In genomic region chr19:39996218-39996810, GRCh38 we compare ENCODE assay signal across 8 cellular contexts. TPM values are rescaled to one million over a fixed set of nuclear protein-coding genes. Genes with fewer than 3 reads are reported as not detected.
DNase-seq lines count a peak whose midpoint lies in the region; ATAC-seq and TF ChIP-seq lines count a peak whose summit lies in the region.

No MANE protein-coding gene starts in this region.

- H3K4me1 ChIP-seq in Peyer's patch (peaks cover 0 to 8% (median 4%) of the 10 kb centered on the region in 4 donors), breast epithelium (peaks cover 0 to 7% of the 10 kb centered on the region in 2 donors)

- TF ChIP-seq CTCF in AG10803 (conservative IDR thresholded peaks at IDR 0.05; ENCODE audit: low read length): no peak
- TF ChIP-seq CTCF in Peyer's patch (IDR thresholded peaks at IDR 0.05): no peak
- TF ChIP-seq CTCF in breast epithelium (IDR thresholded peaks at IDR 0.05): no peak

- intact Hi-C loops in breast epithelium (cut with DNase I; ENCODE audit: low total_unique reads): no loop called here

- peak; percentile 61 for DNase-seq in AG10803 (ENCODE audit: low read depth)
- DNase-seq in Peyer's patch: peak in 2 of 3 donors; percentile 20 to 55
- no peak for DNase-seq in breast epithelium (ENCODE audit: low spot score in 2 of 2)
- peak; percentile 59 for DNase-seq in iris pigment epithelial cell (ENCODE audit: low read depth)
- peak; percentile 52 for DNase-seq in stimulated activated CD4-positive, alpha-beta T cell treated with anti-CD3 and anti-CD28 coated beads, Interleukin-4, amount 100 ng/mL, for 24 hours

- H3K27ac ChIP-seq in Peyer's patch (peak overlapping the region; percentile 75 to 87 (median 86)), breast epithelium (peak overlapping the region; percentile 85 to 94)

- no peaks in the 10 kb centered on the region for H3K36me3 ChIP-seq in Peyer's patch
- H3K36me3 ChIP-seq in breast epithelium: no peaks in the 10 kb centered on the region

- ATAC-seq in GM18502 (IDR thresholded peaks at IDR 0.05; ENCODE audit: poor library complexity, unreplicated experiment) (peak; percentile 36), HG03135 (IDR thresholded peaks at IDR 0.05; ENCODE audit: unreplicated experiment) (peak; percentile 26), GM19455 (IDR thresholded peaks at IDR 0.05; ENCODE audit: unreplicated experiment) (no peak)

- TF ChIP-seq POLR2A in Peyer's patch (IDR thresholded peaks at IDR 0.05) (no peak), breast epithelium (IDR thresholded peaks at IDR 0.05) (no peak)

- H3K9me3 ChIP-seq in Peyer's patch (peaks cover 0 to 10% (median 0%) of the 10 kb centered on the region in 4 donors), breast epithelium (peaks cover 9 to 13% of the 10 kb centered on the region in 2 donors)

- H3K4me3 ChIP-seq in AG10803 (ENCODE audit: low read length) (peak overlapping the region; percentile 92), Peyer's patch (peak overlapping the region; percentile 52 to 76 (median 64)), breast epithelium (peak overlapping the region; percentile 66 to 74 (median 71))

- H3K27me3 ChIP-seq in Peyer's patch (no peaks in the 10 kb centered on the region), breast epithelium (no peaks in the 10 kb centered on the region)

RNA-seq across cellular contexts. Expression of gene ZNF546, which starts 0.5 kb away (rescaled TPM):
- total RNA-seq in Peyer's patch (1 to 10 TPM; 3.0 to 5.5 (median 4.8) TPM), breast epithelium (1 to 10 TPM; 4.3 to 9.7 (median 8.8) TPM)

RNA-seq across cellular contexts. Expression of gene PSMC4, which starts 25.3 kb away (rescaled TPM):
- 10 to 100 TPM; 74.4 to 97.9 (median 90.0) TPM for total RNA-seq in Peyer's patch
- 10 to 100 TPM; 61.4 to 71.0 (median 70.8) TPM for total RNA-seq in breast epithelium

RNA-seq across cellular contexts. Expression of gene ZNF780B, which starts 59.7 kb away (rescaled TPM):
- total RNA-seq in Peyer's patch (10 to 100 TPM; 14.5 to 51.2 (median 28.2) TPM), breast epithelium (10 to 100 TPM; 12.5 to 30.4 (median 28.8) TPM)

Comparison
In these comparisons a context has a peak if more than half of its experiments do, and no peak if none do; other contexts are left out.
1. DNase-seq: peak in AG10803 (single experiment), Peyer's patch (2 of 3), iris pigment epithelial cell (single experiment) and stimulated activated CD4-positive, alpha-beta T cell treated with anti-CD3 and anti-CD28 coated beads, Interleukin-4, amount 100 ng/mL, for 24 hours (single experiment); none in breast epithelium (0 of 2).
2. Peak in every context shown above with its lines, with median percentiles within 50 percentile points of each other: H3K4me3 ChIP-seq.